In genomic region chr22:36371920-36372319, GRCh38 we compare ENCODE assay signal across 11 cellular contexts. TPM values are rescaled to one million over a fixed set of nuclear protein-coding genes. Genes with fewer than 3 reads are reported as not detected.
DNase-seq lines count a peak whose midpoint lies in the region; ATAC-seq and TF ChIP-seq lines count a peak whose summit lies in the region.
"Had no signal": no experiment of that assay in that cellular context is flagged by ENCODE, and none has a peak within 500 bp of the region (broad histone marks: within the 10 kb centered on the region; RNA-seq: fewer than 3 reads in every experiment).

No MANE protein-coding gene starts in this region.

- no peak overlapping the region for H3K4me3 ChIP-seq in lower lobe of right lung
- no peak overlapping the region for H3K4me3 ChIP-seq in suprapubic skin

- H3K36me3 Mint-ChIP-seq in activated CD8-positive, alpha-beta memory T cell treated with anti-CD3 and anti-CD28 coated beads, Interleukin-2, amount 10 ng/mL, durations not matched to agents 7 days and 5 days, result peaks cover 56% of the 10 kb centered on the region
- peaks cover 2% of the 10 kb centered on the region for H3K36me3 Mint-ChIP-seq in activated naive CD8-positive, alpha-beta T cell

- WGBS in suprapubic skin, result 84% methylated on average over 2 of the region's 2 CpGs

- H3K27me3 ChIP-seq in lower lobe of right lung (ENCODE audit: low read depth) (no peaks in the 10 kb centered on the region), suprapubic skin (no peaks in the 10 kb centered on the region)

- TF ChIP-seq EP300 in suprapubic skin (IDR thresholded peaks at IDR 0.05), result no peak

- CTCF ChIA-PET in activated CD8-positive, alpha-beta memory T cell treated with anti-CD3 and anti-CD28 coated beads, Interleukin-2, amount 10 ng/mL, durations not matched to agents 7 days and 5 days (lab: Charles Lee), result interaction anchor here (0.6 to 7.7 kb wide), 8 partner anchors 10 to 132 kb away, joined by 3 to 43 read pairs (median 3); partner anchors contain the start of gene APOL2

- H3K27ac ChIP-seq in lower lobe of right lung (peak overlapping the region; percentile 81), suprapubic skin (peak overlapping the region; percentile 83)

- ATAC-seq in activated CD8-positive, alpha-beta memory T cell treated with anti-CD3 and anti-CD28 coated beads, Interleukin-2, amount 10 ng/mL, durations not matched to agents 7 days and 5 days, result no peak
- ATAC-seq in lower lobe of right lung (no peak), GM18511 (IDR thresholded peaks at IDR 0.05; ENCODE audit: unreplicated experiment) (no peak), GM21576 (IDR thresholded peaks at IDR 0.05; ENCODE audit: unreplicated experiment) (no peak)

- peaks cover 100% of the 10 kb centered on the region for H3K4me1 ChIP-seq in lower lobe of right lung
- peaks cover 99% of the 10 kb centered on the region for H3K4me1 ChIP-seq in suprapubic skin

- H3K9me3 ChIP-seq in lower lobe of right lung (no peaks in the 10 kb centered on the region), suprapubic skin (no peaks in the 10 kb centered on the region)

- no peaks in the 10 kb centered on the region for H3K27me3 Mint-ChIP-seq in activated CD8-positive, alpha-beta memory T cell treated with anti-CD3 and anti-CD28 coated beads, Interleukin-2, amount 10 ng/mL, durations not matched to agents 7 days and 5 days
- no peaks in the 10 kb centered on the region for H3K27me3 Mint-ChIP-seq in activated naive CD8-positive, alpha-beta T cell

- peak overlapping the region; percentile 84 for H3K27ac Mint-ChIP-seq in activated CD8-positive, alpha-beta memory T cell treated with anti-CD3 and anti-CD28 coated beads, Interleukin-2, amount 10 ng/mL, durations not matched to agents 7 days and 5 days
- peak overlapping the region; percentile 98 for H3K27ac Mint-ChIP-seq in activated naive CD8-positive, alpha-beta T cell

- H3K4me3 Mint-ChIP-seq in activated CD8-positive, alpha-beta memory T cell treated with anti-CD3 and anti-CD28 coated beads, Interleukin-2, amount 10 ng/mL, durations not matched to agents 7 days and 5 days, result peak overlapping the region; percentile 59
- H3K4me3 Mint-ChIP-seq in activated naive CD8-positive, alpha-beta T cell, result peak overlapping the region; percentile 90

- intact Hi-C loops in lower lobe of right lung (cut with DNase I), result no loop called here

- no peaks in the 10 kb centered on the region for H3K9me3 Mint-ChIP-seq in activated CD8-positive, alpha-beta memory T cell treated with anti-CD3 and anti-CD28 coated beads, Interleukin-2, amount 10 ng/mL, durations not matched to agents 7 days and 5 days (ENCODE audit: low read depth)
- no peaks in the 10 kb centered on the region for H3K9me3 Mint-ChIP-seq in activated naive CD8-positive, alpha-beta T cell (ENCODE audit: low read depth)

- peaks cover 95% of the 10 kb centered on the region for H3K4me1 Mint-ChIP-seq in activated CD8-positive, alpha-beta memory T cell treated with anti-CD3 and anti-CD28 coated beads, Interleukin-2, amount 10 ng/mL, durations not matched to agents 7 days and 5 days
- peaks cover 93% of the 10 kb centered on the region for H3K4me1 Mint-ChIP-seq in activated naive CD8-positive, alpha-beta T cell (ENCODE audit: low read depth)

- no peak for DNase-seq in activated CD8-positive, alpha-beta memory T cell treated with anti-CD3 and anti-CD28 coated beads, Interleukin-2, amount 10 ng/mL, durations not matched to agents 7 days and 5 days
- no peak for DNase-seq in activated CD8-positive, alpha-beta memory T cell treated with anti-CD3 and anti-CD28 coated beads for 24 hours
- DNase-seq in lower lobe of right lung, result no peak
- no peak for DNase-seq in suprapubic skin (ENCODE audit: low spot score in 2 of 2)
- DNase-seq in KG1 (lab: John Stamatoyannopoulos, UW), result no peak
- DNase-seq: activated effector memory CD4-positive, alpha-beta T cell treated with Interleukin-2 at 50 U/mL for 16 hours; NCI-H1048; RPMI8226 had no signal

- TF ChIP-seq CTCF in lower lobe of right lung (IDR thresholded peaks at IDR 0.05) (no peak), suprapubic skin (IDR thresholded peaks at IDR 0.05) (no peak)

- no peak for TF ChIP-seq POLR2A in suprapubic skin (IDR thresholded peaks at IDR 0.05)

- H3K36me3 ChIP-seq in lower lobe of right lung (peaks cover 20% of the 10 kb centered on the region), suprapubic skin (no peaks in the 10 kb centered on the region)

RNA-seq across cellular contexts. Expression of gene MYH9, which starts 15.8 kb away (rescaled TPM):
- total RNA-seq in activated CD8-positive, alpha-beta memory T cell treated with anti-CD3 and anti-CD28 coated beads, Interleukin-2, amount 10 ng/mL, durations not matched to agents 7 days and 5 days, result 100 to 1,000 TPM; 695 to 913 TPM
- total RNA-seq in lower lobe of right lung, result 659 TPM
- total RNA-seq in suprapubic skin, result 100 to 1,000 TPM; 284 to 323 (median 294) TPM
